Comparison of ENCODE assay signal across 19 cellular contexts in the genomic region with DNA sequence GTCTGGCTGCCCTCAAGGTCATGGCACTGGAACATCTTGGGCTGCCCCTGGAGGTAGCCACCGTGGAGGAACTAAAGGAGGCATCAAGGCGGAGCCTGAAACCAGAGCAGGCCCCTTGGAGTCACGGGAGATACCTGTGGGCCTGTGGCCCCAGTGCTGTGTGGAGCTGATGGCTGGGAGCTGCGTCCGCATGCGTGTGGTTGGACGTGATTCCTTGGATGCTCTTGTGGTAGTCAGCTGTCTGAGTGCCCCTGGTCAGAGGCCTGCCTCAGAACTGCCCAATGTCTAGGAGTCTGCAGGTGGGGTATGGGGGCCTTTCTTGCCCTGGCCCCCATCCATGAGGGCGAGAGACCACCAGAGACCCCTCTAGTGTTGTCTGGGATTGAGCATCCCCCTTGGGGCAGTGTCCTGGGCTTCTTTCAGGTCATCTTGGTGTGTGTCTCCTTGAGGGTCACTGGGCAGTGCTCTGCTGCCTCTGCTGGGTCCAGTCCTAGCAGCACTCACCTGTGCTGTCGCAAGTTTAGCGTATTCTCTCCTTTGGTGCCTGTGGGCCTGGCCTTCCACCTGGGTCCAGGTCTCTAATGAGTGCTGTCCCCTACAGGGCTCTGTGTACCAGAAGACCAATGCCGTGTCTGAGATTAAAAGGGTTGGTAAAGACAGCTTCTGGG. TPM values are rescaled to one million over a fixed set of nuclear protein-coding genes. Genes with fewer than 3 reads are reported as not detected.
A peak's percentile ranks its signal among the peaks of the same experiment; 100 is the strongest.
DNase-seq lines count a peak whose midpoint lies in the region; ATAC-seq and TF ChIP-seq lines count a peak whose summit lies in the region.
"Had no signal": no experiment of that assay in that cellular context is flagged by ENCODE, and none has a peak within 500 bp of the region (broad histone marks: within the 10 kb centered on the region; RNA-seq: fewer than 3 reads in every experiment).

No MANE protein-coding gene starts in this region.

- no peak for ATAC-seq in activated naive CD8-positive, alpha-beta T cell treated with anti-CD3 and anti-CD28 coated beads, Interleukin-2, amount 50 U/mL, for 24 hours
- ATAC-seq in T-helper 17 cell: no peak
- ATAC-seq in memory B cell (ENCODE audit: low read depth): no peak

- DNase-seq in activated naive CD8-positive, alpha-beta T cell treated with anti-CD3 and anti-CD28 coated beads, Interleukin-2, amount 50 U/mL, for 24 hours: no peak
- DNase-seq in T-helper 17 cell: no peak
- no peak for DNase-seq in memory B cell (ENCODE audit: low spot score in 2 of 2)
- peak; percentile 46 to 62 for DNase-seq in suprapubic skin (ENCODE audit: low spot score in 2 of 2)
- no peak for DNase-seq in kidney tubule cell (ENCODE audit: low spot score)
- no peak for DNase-seq in NCI-H524 treated with DMSO at 0.1 percent for 48 hours (lab: John Stamatoyannopoulos, UW)
- DNase-seq in progenitor cell of endocrine pancreas (ENCODE audit: low spot score, unreplicated experiment): no peak
- DNase-seq: activated gamma-delta T cell treated with Interleukin-2 at 50 U/mL for 16 hours; colonic mucosa; foreskin keratinocyte; NCI-H1436; NCI-H82; stimulated activated CD4-positive, alpha-beta T cell treated with anti-CD3 and anti-CD28 coated beads, Interleukin-15, amount 100 ng/mL, for 24 hours had no signal

- H3K36me3 ChIP-seq in suprapubic skin: peaks cover 96% of the 10 kb centered on the region

- H3K27me3 Mint-ChIP-seq in activated naive CD8-positive, alpha-beta T cell: no peaks in the 10 kb centered on the region
- no peaks in the 10 kb centered on the region for H3K27me3 Mint-ChIP-seq in activated naive CD8-positive, alpha-beta T cell treated with anti-CD3 and anti-CD28 coated beads, Interleukin-2, amount 50 U/mL, for 24 hours
- H3K27me3 Mint-ChIP-seq in T-helper 17 cell: no peaks in the 10 kb centered on the region
- H3K27me3 Mint-ChIP-seq in memory B cell: no peaks in the 10 kb centered on the region
- no peaks in the 10 kb centered on the region for H3K27me3 Mint-ChIP-seq in progenitor cell of endocrine pancreas
- H3K27me3 Mint-ChIP-seq: stimulated activated naive CD8-positive, alpha-beta T cell treated with anti-CD3 and anti-CD28 coated beads, Interleukin-15, Interleukin-2, amounts not matched to agents 100 ng/mL and 50 ng/mL, for 24 hours had no signal

- peaks cover 44% of the 10 kb centered on the region for H3K4me1 Mint-ChIP-seq in activated naive CD8-positive, alpha-beta T cell (ENCODE audit: low read depth)
- peaks cover 35% of the 10 kb centered on the region for H3K4me1 Mint-ChIP-seq in activated naive CD8-positive, alpha-beta T cell treated with anti-CD3 and anti-CD28 coated beads, Interleukin-2, amount 50 U/mL, for 24 hours
- H3K4me1 Mint-ChIP-seq in T-helper 17 cell (peaks cover 12% of the 10 kb centered on the region), memory B cell (peaks cover 52% of the 10 kb centered on the region), progenitor cell of endocrine pancreas (ENCODE audit: low read depth) (no peaks in the 10 kb centered on the region)

- no peak overlapping the region for H3K4me3 ChIP-seq in suprapubic skin
- H3K4me3 ChIP-seq: colonic mucosa, GM12878, psoas muscle had no signal

- H3K9me3 ChIP-seq in T-helper 17 cell (ENCODE audit: control insufficient read depth, low read length, poor library complexity, severe bottlenecking) (no peaks in the 10 kb centered on the region), suprapubic skin (no peaks in the 10 kb centered on the region)
- H3K9me3 ChIP-seq: colonic mucosa, psoas muscle had no signal

- TF ChIP-seq POLR2A in suprapubic skin (IDR thresholded peaks at IDR 0.05): no peak

- no peaks in the 10 kb centered on the region for H3K4me1 ChIP-seq in suprapubic skin
- H3K4me1 ChIP-seq: colonic mucosa, foreskin keratinocyte had no signal

- no peak overlapping the region for H3K27ac ChIP-seq in suprapubic skin
- H3K27ac ChIP-seq: colonic mucosa, foreskin keratinocyte, psoas muscle had no signal

- H3K9me3 Mint-ChIP-seq in activated naive CD8-positive, alpha-beta T cell (ENCODE audit: low read depth): no peaks in the 10 kb centered on the region
- no peaks in the 10 kb centered on the region for H3K9me3 Mint-ChIP-seq in activated naive CD8-positive, alpha-beta T cell treated with anti-CD3 and anti-CD28 coated beads, Interleukin-2, amount 50 U/mL, for 24 hours
- H3K9me3 Mint-ChIP-seq in memory B cell (no peaks in the 10 kb centered on the region), progenitor cell of endocrine pancreas (ENCODE audit: low read depth) (no peaks in the 10 kb centered on the region)
- H3K9me3 Mint-ChIP-seq: stimulated activated naive CD8-positive, alpha-beta T cell treated with anti-CD3 and anti-CD28 coated beads, Interleukin-15, Interleukin-2, amounts not matched to agents 100 ng/mL and 50 ng/mL, for 24 hours had no signal

- no peak overlapping the region for H3K4me3 Mint-ChIP-seq in activated naive CD8-positive, alpha-beta T cell
- no peak overlapping the region for H3K4me3 Mint-ChIP-seq in activated naive CD8-positive, alpha-beta T cell treated with anti-CD3 and anti-CD28 coated beads, Interleukin-2, amount 50 U/mL, for 24 hours
- no peak overlapping the region for H3K4me3 Mint-ChIP-seq in T-helper 17 cell
- H3K4me3 Mint-ChIP-seq in memory B cell: peak overlapping the region; percentile 79
- H3K4me3 Mint-ChIP-seq in progenitor cell of endocrine pancreas (ENCODE audit: low read depth): no peak overlapping the region
- H3K4me3 Mint-ChIP-seq: stimulated activated naive CD8-positive, alpha-beta T cell treated with anti-CD3 and anti-CD28 coated beads, Interleukin-15, Interleukin-2, amounts not matched to agents 100 ng/mL and 50 ng/mL, for 24 hours had no signal

- H3K27ac Mint-ChIP-seq in activated naive CD8-positive, alpha-beta T cell: peak overlapping the region; percentile 34
- H3K27ac Mint-ChIP-seq in activated naive CD8-positive, alpha-beta T cell treated with anti-CD3 and anti-CD28 coated beads, Interleukin-2, amount 50 U/mL, for 24 hours: no peak overlapping the region
- H3K27ac Mint-ChIP-seq in T-helper 17 cell (peak overlapping the region; percentile 79), memory B cell (peak overlapping the region; percentile 90), progenitor cell of endocrine pancreas (no peak overlapping the region)

- H3K36me3 Mint-ChIP-seq in activated naive CD8-positive, alpha-beta T cell: no peaks in the 10 kb centered on the region
- peaks cover 51% of the 10 kb centered on the region for H3K36me3 Mint-ChIP-seq in activated naive CD8-positive, alpha-beta T cell treated with anti-CD3 and anti-CD28 coated beads, Interleukin-2, amount 50 U/mL, for 24 hours (ENCODE audit: low read depth)
- H3K36me3 Mint-ChIP-seq in T-helper 17 cell (ENCODE audit: low read depth): peaks cover 5% of the 10 kb centered on the region
- H3K36me3 Mint-ChIP-seq in memory B cell: peaks cover 40% of the 10 kb centered on the region
- H3K36me3 Mint-ChIP-seq in progenitor cell of endocrine pancreas (ENCODE audit: insufficient read depth): peaks cover 23% of the 10 kb centered on the region

- 67% methylated on average over 2 of the region's 11 CpGs for WGBS in suprapubic skin

- H3K27me3 ChIP-seq in suprapubic skin: no peaks in the 10 kb centered on the region
- H3K27me3 ChIP-seq: colonic mucosa, foreskin keratinocyte had no signal

- no peak for TF ChIP-seq EP300 in suprapubic skin (IDR thresholded peaks at IDR 0.05)

- TF ChIP-seq CTCF in suprapubic skin (IDR thresholded peaks at IDR 0.05): no peak
- no peak for TF ChIP-seq CTCF in progenitor cell of endocrine pancreas (IDR thresholded peaks at IDR 0.05; ENCODE audit: unreplicated experiment)

RNA-seq across cellular contexts. Expression of a gene that starts 8.1 kb away (rescaled TPM):
- total RNA-seq in T-helper 17 cell (under 1 TPM in 1 of 2 donors, not detected in 1; 0.92 TPM), suprapubic skin (1 to 10 TPM in 2 of 4 donors, not detected in 2; 2.3 to 5.0 TPM), progenitor cell of endocrine pancreas (1.8 and 2.5 TPM in 2 replicates)
- total RNA-seq: GM12878, HT1080 had no signal

RNA-seq across cellular contexts. Expression of a gene that starts 12.8 kb away (rescaled TPM):
- 100 to 1,000 TPM in 1 of 2 donors, 10 to 100 TPM in 1; 91.1 to 104 TPM for total RNA-seq in T-helper 17 cell
- 100 to 1,000 TPM in 1 of 4 donors, 10 to 100 TPM in 3; 95.7 to 133 (median 98.2) TPM for total RNA-seq in suprapubic skin
- total RNA-seq in progenitor cell of endocrine pancreas: 68.0 and 68.3 TPM in 2 replicates

RNA-seq across cellular contexts. Expression of a gene that starts 25.0 kb away (rescaled TPM):
- total RNA-seq in T-helper 17 cell (10 to 100 TPM; 27.2 to 29.7 TPM), suprapubic skin (10 to 100 TPM; 38.0 to 77.6 (median 56.9) TPM), progenitor cell of endocrine pancreas (33.3 and 33.8 TPM in 2 replicates)

RNA-seq across cellular contexts. Expression of a gene that starts 46.8 kb away (rescaled TPM):
- total RNA-seq in T-helper 17 cell: 1 to 10 TPM; 1.1 to 4.2 TPM
- total RNA-seq in suprapubic skin: 10 to 100 TPM; 24.3 to 74.0 (median 43.3) TPM
- 52.2 and 57.5 TPM in 2 replicates for total RNA-seq in progenitor cell of endocrine pancreas
- total RNA-seq: HT1080 had no signal

RNA-seq across cellular contexts. Expression of a gene that starts 59.6 kb away (rescaled TPM):
- under 1 TPM in 1 of 2 donors, not detected in 1; 0.18 TPM for total RNA-seq in T-helper 17 cell
- not detected for total RNA-seq in suprapubic skin
- total RNA-seq in progenitor cell of endocrine pancreas: not detected in 2 replicates
- total RNA-seq: colonic mucosa, foreskin keratinocyte, HT1080, psoas muscle, urinary bladder had no signal

Comparison
In these comparisons a context has a peak if more than half of its experiments do, and no peak if none do; other contexts are left out.
1. H3K27ac Mint-ChIP-seq: peak in activated naive CD8-positive, alpha-beta T cell (single experiment), T-helper 17 cell (single experiment) and memory B cell (single experiment); none in activated naive CD8-positive, alpha-beta T cell treated with anti-CD3 and anti-CD28 coated beads, Interleukin-2, amount 50 U/mL, for 24 hours (single experiment) and progenitor cell of endocrine pancreas (single experiment).
2. DNase-seq: peak in suprapubic skin (2 of 2); none in activated naive CD8-positive, alpha-beta T cell treated with anti-CD3 and anti-CD28 coated beads, Interleukin-2, amount 50 U/mL, for 24 hours (single experiment), T-helper 17 cell (0 of 3), memory B cell (0 of 2), kidney tubule cell (single experiment), NCI-H524 treated with DMSO at 0.1 percent for 48 hours (single experiment) and progenitor cell of endocrine pancreas (single experiment).